In the genomic region with DNA sequence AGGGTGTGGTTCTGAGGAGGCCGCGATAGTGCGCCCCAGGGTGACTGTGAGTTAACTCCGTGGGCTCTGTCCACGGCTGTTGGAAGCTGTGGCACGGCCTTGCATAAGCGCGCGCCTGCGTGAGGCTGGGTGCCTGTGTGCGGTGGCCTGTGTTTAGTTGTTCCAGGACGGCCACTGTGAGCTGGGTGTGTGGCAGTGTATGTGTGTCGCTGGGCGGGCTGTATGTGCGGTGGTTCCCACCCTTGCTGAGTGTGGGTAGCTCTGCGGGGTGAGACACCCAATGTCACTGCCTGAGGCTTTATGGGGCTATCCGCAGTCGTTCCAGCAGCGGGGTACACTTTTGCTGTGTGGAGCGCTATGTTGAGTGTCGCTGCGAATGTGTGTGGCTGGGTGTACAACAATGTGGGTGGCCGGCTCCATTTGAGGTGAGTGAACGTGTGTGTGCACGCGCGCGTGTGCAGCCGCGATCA, we compare ENCODE assay signal across 8 cellular contexts. TPM values are rescaled to one million over a fixed set of nuclear protein-coding genes. Genes with fewer than 3 reads are reported as not detected.
DNase-seq lines count a peak whose midpoint lies in the region; ATAC-seq, FAIRE-seq and TF ChIP-seq lines count a peak whose summit lies in the region.

No MANE protein-coding gene starts in this region.

- H3K36me3 ChIP-seq in Karpas-422 (ENCODE audit: insufficient read depth, low read length), result no peaks in the 10 kb centered on the region
- peaks cover 25% of the 10 kb centered on the region; the same call in 2 of the 3 replicates for H3K36me3 ChIP-seq in K562 (ENCODE audit: control insufficient read depth, insufficient read depth, low read length)
- peaks cover 0 to 2% of the 10 kb centered on the region in 2 experiments for H3K36me3 ChIP-seq in keratinocyte (ENCODE audit: control insufficient read depth in 2 of 2, extremely low read depth in 1 of 2, insufficient read depth in 2 of 2, low read length in 2 of 2)

- no peaks in the 10 kb centered on the region for H3K9me1 ChIP-seq in K562 (ENCODE audit: control insufficient read depth, insufficient read depth, low read length)
- no peaks in the 10 kb centered on the region for H3K9me1 ChIP-seq in keratinocyte (ENCODE audit: control insufficient read depth, extremely low read depth, insufficient read depth, low read length)

- CTCF ChIA-PET in K562 (lab: Yijun Ruan, JAX; ENCODE audit: low intra/inter-chr PET ratio), result interaction anchor here (0.6 to 1.4 kb wide), 4 partner anchors 30 to 227 kb away, joined by 3 to 5 read pairs (median 4); no protein-coding TSS in a partner anchor

- peak overlapping the region; percentile 47; the same call in 1 of the 2 replicates for H3K4me3 ChIP-seq in Karpas-422 (ENCODE audit: low read length)
- peak overlapping the region; percentile 60 for H3K4me3 ChIP-seq in K562
- peak overlapping the region; percentile 66 to 73 (median 68) for H3K4me3 ChIP-seq in keratinocyte (ENCODE audit: control insufficient read depth in 2 of 3, extremely low read depth in 1 of 3, insufficient read depth in 2 of 3, low read depth in 1 of 3, low read length in 3 of 3)

- H4K20me1 ChIP-seq in Karpas-422 (ENCODE audit: insufficient read depth, low read depth, low read length) (peaks cover 31% of the 10 kb centered on the region), K562 (replicated peaks; ENCODE audit: control insufficient read depth, insufficient read depth, low read length) (peaks cover 10% of the 10 kb centered on the region; the same call in 1 of the 2 replicates), keratinocyte (ENCODE audit: control insufficient read depth, extremely low read depth, insufficient read depth, low read length) (no peaks in the 10 kb centered on the region)

- peak overlapping the region; percentile 60 for H3K9ac ChIP-seq in Karpas-422 (ENCODE audit: low read length)
- H3K9ac ChIP-seq in K562 (ENCODE audit: insufficient read depth in 1 of 2, low read depth in 2 of 2, low read length in 2 of 2), result peak overlapping the region; percentile 85 to 93
- peak overlapping the region; percentile 64 for H3K9ac ChIP-seq in keratinocyte (ENCODE audit: control insufficient read depth, extremely low read depth, insufficient read depth, low read length)

- DNase-seq in Karpas-422 (no peak), K562 (ENCODE audit: extremely low read depth in 1 of 4, low spot score in 3 of 4) (peak in 2 of 4 experiments; percentile 32 to 76), keratinocyte (ENCODE audit: low read depth, low spot score) (no peak), NCI-H2227 (lab: John Stamatoyannopoulos, UW; ENCODE audit: unreplicated experiment) (no peak), OCI-M2 (lab: John Stamatoyannopoulos, UW; ENCODE audit: unreplicated experiment) (no peak)
- peak; percentile 58 for DNase-seq in stimulated activated naive CD4-positive, alpha-beta T cell treated with Interleukin-2 at 50 U/mL for 16 hours (lab: John Stamatoyannopoulos, UW)

- no peaks in the 10 kb centered on the region for H3K9me3 ChIP-seq in Karpas-422 (ENCODE audit: low read length)
- no peaks in the 10 kb centered on the region for H3K9me3 ChIP-seq in K562 (replicated peaks; ENCODE audit: control insufficient read depth, insufficient read depth, low read depth, low read length)
- H3K9me3 ChIP-seq in keratinocyte (ENCODE audit: control insufficient read depth, low read depth, low read length), result no peaks in the 10 kb centered on the region

- peak overlapping the region; percentile 59 for H3K4me2 ChIP-seq in Karpas-422 (ENCODE audit: low read depth, low read length, poor library complexity, severe bottlenecking)
- H3K4me2 ChIP-seq in K562 (ENCODE audit: insufficient read depth, low read length), result peak overlapping the region; percentile 88
- H3K4me2 ChIP-seq in keratinocyte (ENCODE audit: control insufficient read depth, extremely low read depth, insufficient read depth, low read depth, low read length), result peak overlapping the region; percentile 87

- intact Hi-C loops in K562 (cut with micrococcal nuclease), result loop anchor here (5.0 kb wide), 1 partner anchor 216 kb away; the partner anchor contains the start of gene RAB3A

- no peak overlapping the region for H2AFZ ChIP-seq in Karpas-422 (ENCODE audit: low read length)
- H2AFZ ChIP-seq in K562 (ENCODE audit: low read depth, low read length), result peak overlapping the region; percentile 92
- H2AFZ ChIP-seq in keratinocyte (ENCODE audit: control insufficient read depth, low read length), result peak overlapping the region; percentile 75

- H3K9me2 ChIP-seq in Karpas-422 (replicated peaks; ENCODE audit: insufficient read depth, low read length), result no peaks in the 10 kb centered on the region

- FAIRE-seq in K562 (lab: Jason Lieb, UNC) (no peak), keratinocyte (lab: Jason Lieb, UNC) (peak; percentile 32)

- WGBS in K562 (ENCODE audit: insufficient coverage, low coverage, missing lambda C conversion rate), result 5% methylated on average over 24 of the region's 30 CpGs

- dilution Hi-C loops in keratinocyte (cut with MboI; ENCODE audit: extremely low pct_ligation_motif_present, low sequenced_read_pairs), result no loop called here

- no TSS peak for BruUV-seq in K562 (replicated peaks; lab: Mats Ljungman, UMichigan)

- POLR2A ChIA-PET in K562 (lab: Yijun Ruan, JAX), result interaction anchor here (0.6 to 11.1 kb wide), 14 partner anchors 10 to 227 kb away, joined by 3 to 244 read pairs (median 4); partner anchors contain the start of genes GDF15 and JUND

- no peak overlapping the region for H3K27ac ChIP-seq in Karpas-422 (ENCODE audit: low read length)
- H3K27ac ChIP-seq in K562 (ENCODE audit: extremely low read depth, low read depth, low read length), result peak overlapping the region; percentile 97
- peak overlapping the region; percentile 36 for H3K27ac ChIP-seq in keratinocyte (ENCODE audit: control insufficient read depth, insufficient read depth, low read length)

- in situ Hi-C loops in K562 (cut with MboI), result loop anchor here (10.0 kb wide), 1 partner anchor 324 kb away; the partner anchor contains the start of gene MAST3

- TF ChIP-seq EP300 in K562 (IDR thresholded peaks at IDR 0.05; ENCODE audit: low read length), result no peak

- no peaks in the 10 kb centered on the region for H3K79me2 ChIP-seq in Karpas-422 (ENCODE audit: low read length)
- peaks cover 60% of the 10 kb centered on the region for H3K79me2 ChIP-seq in K562 (ENCODE audit: control insufficient read depth, insufficient read depth, low read length)
- peaks cover 14% of the 10 kb centered on the region for H3K79me2 ChIP-seq in keratinocyte (ENCODE audit: control insufficient read depth, insufficient read depth, low read length)

- TF ChIP-seq POLR2A in K562 (conservative IDR thresholded peaks at IDR 0.05), result peak; percentile 53

- no peak for TF ChIP-seq RAD21 in K562 (CRISPR knock-in tag; conservative IDR thresholded peaks at IDR 0.05 in 1 of 2, IDR thresholded peaks at IDR 0.05 in 1 of 2)

- ATAC-seq in GM18909 (IDR thresholded peaks at IDR 0.05; ENCODE audit: poor library complexity, unreplicated experiment) (peak; percentile 3), K562 (peak; percentile 2), GM18870 (IDR thresholded peaks at IDR 0.05; ENCODE audit: unreplicated experiment) (no peak)

- TF ChIP-seq CTCF in K562 (IDR thresholded peaks at IDR 0.05 in 2 of 3, conservative IDR thresholded peaks at IDR 0.05 in 1 of 3; ENCODE audit: insufficient read depth in 2 of 3, low read depth in 1 of 3, low read length in 3 of 3) (no peak), keratinocyte (optimal IDR thresholded peaks at IDR 0.05 in 1 of 3, IDR thresholded peaks at IDR 0.05 in 1 of 3, conservative IDR thresholded peaks at IDR 0.05 in 1 of 3; ENCODE audit: extremely low read depth in 1 of 3, insufficient read depth in 2 of 3, low read length in 3 of 3) (no peak)

- H3K4me1 ChIP-seq in Karpas-422 (ENCODE audit: low read length) (peaks cover 30% of the 10 kb centered on the region), K562 (replicated peaks in 1 of 2; ENCODE audit: control insufficient read depth in 2 of 2, insufficient read depth in 2 of 2, low read length in 2 of 2) (peaks cover 54 to 95% of the 10 kb centered on the region in 2 experiments), keratinocyte (ENCODE audit: control insufficient read depth, extremely low read depth, insufficient read depth, low read length) (peaks cover 24% of the 10 kb centered on the region)

- no peaks in the 10 kb centered on the region; the same call in 1 of the 2 replicates for H3K27me3 ChIP-seq in Karpas-422 (ENCODE audit: low read length)
- H3K27me3 ChIP-seq in K562 (ENCODE audit: control insufficient read depth in 2 of 2, insufficient read depth in 2 of 2, low read length in 2 of 2), result no peaks in the 10 kb centered on the region
- no peaks in the 10 kb centered on the region for H3K27me3 ChIP-seq in keratinocyte (ENCODE audit: control insufficient read depth, extremely low read depth, insufficient read depth, low read length)

RNA-seq across cellular contexts. Expression of gene SSBP4, which starts 0.4 kb away (rescaled TPM):
- 22.5 and 73.2 TPM in 2 replicates for total RNA-seq in Karpas-422 (2014; rRNA removed; shearing (Covaris generic); ENCODE audit: low replicate concordance)
- total RNA-seq in K562 (2011; cell fraction: chromatin; rRNA removed; ENCODE audit: low replicate concordance), result 28.5 and 141 TPM in 2 replicates
- 209 and 228 TPM in 2 replicates for total RNA-seq in K562 (2011; cell fraction: nucleolus; rRNA removed)
- 68.6 and 76.2 TPM in 2 replicates for total RNA-seq in K562 (2011; cell fraction: nucleoplasm; rRNA removed)
- total RNA-seq in K562 (2014; rRNA removed) (125 and 188 TPM in 2 replicates), K562 (2014; rRNA removed; fragmentation: Illumina TruSeq; extraction: Trizol) (21.2 and 21.4 TPM in 2 replicates), K562 (2015; rRNA removed; fragmentation: Illumina TruSeq; extraction: Trizol) (72.3 and 76.3 TPM in 2 replicates), K562 (2021) (189 TPM in 2 replicates)
- polyA plus RNA-seq in K562 (2011; rRNA removed) (20.1 and 25.9 TPM in 2 replicates), K562 (2014; fragmentation: Illumina TruSeq; extraction: Trizol) (39.0 and 114 TPM in 2 replicates), K562 (2014; fragmentation: Nextera tagmentation; extraction: Ambion mirVana) (1 to 10 TPM; 1.1 to 1.9 TPM), K562 (2014; rRNA removed) (119 and 133 TPM in 2 replicates), keratinocyte (7.5 to 11.3 TPM (median 10.8 TPM) in 3 replicates)
- 25.4 and 118 TPM in 2 replicates for polyA plus RNA-seq in K562 (2011; cell fraction: cytosol; rRNA removed)
- 134 and 296 TPM in 2 replicates for polyA plus RNA-seq in K562 (2011; cell fraction: nucleus; rRNA removed)
- 81.3 and 110 TPM in 2 replicates for polyA plus RNA-seq in K562 (2012)
- polyA minus RNA-seq in K562 (2011; rRNA and poly(A)+ RNA removed), result 3.6 and 7.0 TPM in 2 replicates
- polyA minus RNA-seq in K562 (2011; cell fraction: cytosol; rRNA and poly(A)+ RNA removed), result 37.3 and 43.8 TPM in 2 replicates
- polyA minus RNA-seq in K562 (2011; cell fraction: nucleus; rRNA and poly(A)+ RNA removed), result 85.0 and 105 TPM in 2 replicates
- 3.6 TPM for polyA plus RNA-seq in keratinocyte (2011; ENCODE audit: low read depth)
- polyA plus RNA-seq in keratinocyte (2011; cell fraction: cytosol; rRNA removed), result 4.1 and 15.9 TPM in 2 replicates
- 12.5 and 15.5 TPM in 2 replicates for polyA plus RNA-seq in keratinocyte (2011; cell fraction: nucleus; rRNA removed)
- polyA plus RNA-seq in keratinocyte (2012; ENCODE audit: low replicate concordance), result 10.1 and 20.9 TPM in 2 replicates
- polyA minus RNA-seq in keratinocyte, result 2.2 to 9.2 TPM (median 4.5 TPM) in 3 replicates
- 34.0 TPM for polyA minus RNA-seq in keratinocyte (2011; cell fraction: cytosol; rRNA and poly(A)+ RNA removed)
- 10.2 and 19.3 TPM in 2 replicates for polyA minus RNA-seq in keratinocyte (2011; cell fraction: nucleus; rRNA and poly(A)+ RNA removed)

RNA-seq across cellular contexts. Expression of gene ISYNA1, which starts 19.2 kb away (rescaled TPM):
- total RNA-seq in Karpas-422 (2014; rRNA removed; shearing (Covaris generic); ENCODE audit: low replicate concordance), result 4.1 and 10.0 TPM in 2 replicates
- 155 and 651 TPM in 2 replicates for total RNA-seq in K562 (2011; cell fraction: chromatin; rRNA removed; ENCODE audit: low replicate concordance)
- total RNA-seq in K562 (2011; cell fraction: nucleolus; rRNA removed), result 616 and 678 TPM in 2 replicates
- total RNA-seq in K562 (2011; cell fraction: nucleoplasm; rRNA removed), result 226 and 284 TPM in 2 replicates
- total RNA-seq in K562 (2014; rRNA removed) (180 and 202 TPM in 2 replicates), K562 (2014; rRNA removed; fragmentation: Illumina TruSeq; extraction: Trizol) (14.6 and 32.0 TPM in 2 replicates), K562 (2015; rRNA removed; fragmentation: Illumina TruSeq; extraction: Trizol) (93.2 and 96.8 TPM in 2 replicates), K562 (2021) (435 and 460 TPM in 2 replicates)
- polyA plus RNA-seq in K562 (2011; rRNA removed) (99.3 and 191 TPM in 2 replicates), K562 (2014; fragmentation: Illumina TruSeq; extraction: Trizol) (73.2 and 198 TPM in 2 replicates), K562 (2014; fragmentation: Nextera tagmentation; extraction: Ambion mirVana) (10 to 100 TPM; 21.8 to 57.6 TPM), K562 (2014; rRNA removed) (376 and 380 TPM in 2 replicates), keratinocyte (3.5 to 8.3 TPM (median 7.0 TPM) in 3 replicates)
- polyA plus RNA-seq in K562 (2011; cell fraction: cytosol; rRNA removed), result 148 and 356 TPM in 2 replicates
- polyA plus RNA-seq in K562 (2011; cell fraction: nucleus; rRNA removed), result 1,012 and 1,382 TPM in 2 replicates
- polyA plus RNA-seq in K562 (2012), result 319 and 453 TPM in 2 replicates
- 36.7 and 52.6 TPM in 2 replicates for polyA minus RNA-seq in K562 (2011; rRNA and poly(A)+ RNA removed)
- 173 and 245 TPM in 2 replicates for polyA minus RNA-seq in K562 (2011; cell fraction: cytosol; rRNA and poly(A)+ RNA removed)
- polyA minus RNA-seq in K562 (2011; cell fraction: nucleus; rRNA and poly(A)+ RNA removed), result 114 and 124 TPM in 2 replicates
- 0.60 TPM for polyA plus RNA-seq in keratinocyte (2011; ENCODE audit: low read depth)
- 3.1 and 7.3 TPM in 2 replicates for polyA plus RNA-seq in keratinocyte (2011; cell fraction: cytosol; rRNA removed)
- polyA plus RNA-seq in keratinocyte (2011; cell fraction: nucleus; rRNA removed), result 17.4 and 28.2 TPM in 2 replicates
- 7.7 and 10.7 TPM in 2 replicates for polyA plus RNA-seq in keratinocyte (2012; ENCODE audit: low replicate concordance)
- 3.3 to 6.8 TPM (median 5.9 TPM) in 3 replicates for polyA minus RNA-seq in keratinocyte
- 15.5 TPM for polyA minus RNA-seq in keratinocyte (2011; cell fraction: cytosol; rRNA and poly(A)+ RNA removed)
- polyA minus RNA-seq in keratinocyte (2011; cell fraction: nucleus; rRNA and poly(A)+ RNA removed), result 6.5 and 8.8 TPM in 2 replicates

RNA-seq across cellular contexts. Expression of gene LRRC25, which starts 21.3 kb away (rescaled TPM):
- total RNA-seq in Karpas-422 (2014; rRNA removed; shearing (Covaris generic); ENCODE audit: low replicate concordance), result 1.6 and 2.2 TPM in 2 replicates
- total RNA-seq in K562 (2011; cell fraction: chromatin; rRNA removed; ENCODE audit: low replicate concordance), result 0.25 TPM in 1 of 2 replicates, not detected in the other
- total RNA-seq in K562 (2011; cell fraction: nucleolus; rRNA removed), result 0.39 and 0.50 TPM in 2 replicates
- total RNA-seq in K562 (2011; cell fraction: nucleoplasm; rRNA removed), result 0.22 TPM in 1 of 2 replicates, not detected in the other
- total RNA-seq in K562 (2014; rRNA removed), result 0.18 and 0.29 TPM in 2 replicates
- 0.07 TPM in 1 of 2 replicates, not detected in the other for total RNA-seq in K562 (2014; rRNA removed; fragmentation: Illumina TruSeq; extraction: Trizol)
- 0.30 and 0.36 TPM in 2 replicates for total RNA-seq in K562 (2015; rRNA removed; fragmentation: Illumina TruSeq; extraction: Trizol)
- 0.09 and 0.22 TPM in 2 replicates for total RNA-seq in K562 (2021)
- polyA plus RNA-seq in K562 (2011; rRNA removed), result 0.10 and 0.42 TPM in 2 replicates
- 0.31 and 0.41 TPM in 2 replicates for polyA plus RNA-seq in K562 (2011; cell fraction: cytosol; rRNA removed)
- polyA plus RNA-seq in K562 (2011; cell fraction: nucleus; rRNA removed), result 0.20 and 0.53 TPM in 2 replicates
- 0.33 and 1.1 TPM in 2 replicates for polyA plus RNA-seq in K562 (2012)
- 0.10 and 0.25 TPM in 2 replicates for polyA plus RNA-seq in K562 (2014; fragmentation: Illumina TruSeq; extraction: Trizol)
- polyA plus RNA-seq in K562 (2014; fragmentation: Nextera tagmentation; extraction: Ambion mirVana), result not detected
- polyA plus RNA-seq in K562 (2014; rRNA removed), result 0.08 TPM in 1 of 2 replicates, not detected in the other
- polyA minus RNA-seq in K562 (2011; rRNA and poly(A)+ RNA removed), result 0.11 and 0.18 TPM in 2 replicates
- 0.57 and 1.1 TPM in 2 replicates for polyA minus RNA-seq in K562 (2011; cell fraction: cytosol; rRNA and poly(A)+ RNA removed)
- 0.13 and 0.67 TPM in 2 replicates for polyA minus RNA-seq in K562 (2011; cell fraction: nucleus; rRNA and poly(A)+ RNA removed)
- not detected in 3 replicates for polyA plus RNA-seq in keratinocyte
- polyA plus RNA-seq in keratinocyte (2011; ENCODE audit: low read depth), result not detected
- not detected in 2 replicates for polyA plus RNA-seq in keratinocyte (2011; cell fraction: cytosol; rRNA removed)
- polyA plus RNA-seq in keratinocyte (2011; cell fraction: nucleus; rRNA removed), result not detected in 2 replicates
- not detected in 2 replicates for polyA plus RNA-seq in keratinocyte (2012; ENCODE audit: low replicate concordance)
- polyA minus RNA-seq in keratinocyte, result not detected in 3 replicates
- not detected for polyA minus RNA-seq in keratinocyte (2011; cell fraction: cytosol; rRNA and poly(A)+ RNA removed)
- not detected in 2 replicates for polyA minus RNA-seq in keratinocyte (2011; cell fraction: nucleus; rRNA and poly(A)+ RNA removed)

RNA-seq across cellular contexts. Expression of gene GDF15, which starts 32.8 kb away (rescaled TPM):
- 0.97 TPM in 1 of 2 replicates, not detected in the other for total RNA-seq in Karpas-422 (2014; rRNA removed; shearing (Covaris generic); ENCODE audit: low replicate concordance)
- total RNA-seq in K562 (2011; cell fraction: chromatin; rRNA removed; ENCODE audit: low replicate concordance), result 25.1 and 116 TPM in 2 replicates
- total RNA-seq in K562 (2011; cell fraction: nucleolus; rRNA removed), result 214 and 262 TPM in 2 replicates
- total RNA-seq in K562 (2011; cell fraction: nucleoplasm; rRNA removed), result 94.6 and 109 TPM in 2 replicates
- 78.0 and 82.4 TPM in 2 replicates for total RNA-seq in K562 (2014; rRNA removed)
- 7.3 TPM in 2 replicates for total RNA-seq in K562 (2014; rRNA removed; fragmentation: Illumina TruSeq; extraction: Trizol)
- 10.1 and 11.0 TPM in 2 replicates for total RNA-seq in K562 (2015; rRNA removed; fragmentation: Illumina TruSeq; extraction: Trizol)
- 69.8 and 74.5 TPM in 2 replicates for total RNA-seq in K562 (2021)
- polyA plus RNA-seq in K562 (2011; rRNA removed), result 12.5 TPM in 2 replicates
- 31.8 and 127 TPM in 2 replicates for polyA plus RNA-seq in K562 (2011; cell fraction: cytosol; rRNA removed)
- polyA plus RNA-seq in K562 (2011; cell fraction: nucleus; rRNA removed), result 21.6 and 59.4 TPM in 2 replicates
- 50.1 and 369 TPM in 2 replicates for polyA plus RNA-seq in K562 (2012)
- polyA plus RNA-seq in K562 (2014; fragmentation: Illumina TruSeq; extraction: Trizol), result 19.3 and 47.1 TPM in 2 replicates
- 1 to 10 TPM; 2.3 to 2.9 TPM for polyA plus RNA-seq in K562 (2014; fragmentation: Nextera tagmentation; extraction: Ambion mirVana)
- polyA plus RNA-seq in K562 (2014; rRNA removed), result 57.2 and 67.4 TPM in 2 replicates
- 2.4 and 5.6 TPM in 2 replicates for polyA minus RNA-seq in K562 (2011; rRNA and poly(A)+ RNA removed)
- polyA minus RNA-seq in K562 (2011; cell fraction: cytosol; rRNA and poly(A)+ RNA removed), result 31.8 and 32.2 TPM in 2 replicates
- polyA minus RNA-seq in K562 (2011; cell fraction: nucleus; rRNA and poly(A)+ RNA removed), result 18.5 and 24.2 TPM in 2 replicates
- polyA plus RNA-seq in keratinocyte, result 0.27 to 0.49 TPM (median 0.31 TPM) in 3 replicates
- 13.0 TPM for polyA plus RNA-seq in keratinocyte (2011; ENCODE audit: low read depth)
- polyA plus RNA-seq in keratinocyte (2011; cell fraction: cytosol; rRNA removed), result 0.56 and 0.99 TPM in 2 replicates
- 1.9 and 2.4 TPM in 2 replicates for polyA plus RNA-seq in keratinocyte (2011; cell fraction: nucleus; rRNA removed)
- polyA plus RNA-seq in keratinocyte (2012; ENCODE audit: low replicate concordance), result 0.39 and 61.8 TPM in 2 replicates
- 0.20 to 1.0 TPM in 2 of 3 replicates, not detected in the other for polyA minus RNA-seq in keratinocyte
- not detected for polyA minus RNA-seq in keratinocyte (2011; cell fraction: cytosol; rRNA and poly(A)+ RNA removed)
- polyA minus RNA-seq in keratinocyte (2011; cell fraction: nucleus; rRNA and poly(A)+ RNA removed), result 1.6 and 2.0 TPM in 2 replicates
